Comparison of ENCODE assay signal across 1 cellular context in genomic region chr10:72308320-72308987, GRCh38.
TF ChIP-seq lines count a peak whose summit lies in the region.

No MANE protein-coding gene starts in this region.

TF ChIP-seq in K562, 482 proteins besides CTCF, POLR2A, EP300 and RAD21 (continued from another document and continues in another):
- TF ChIP-seq, protein P1, sequence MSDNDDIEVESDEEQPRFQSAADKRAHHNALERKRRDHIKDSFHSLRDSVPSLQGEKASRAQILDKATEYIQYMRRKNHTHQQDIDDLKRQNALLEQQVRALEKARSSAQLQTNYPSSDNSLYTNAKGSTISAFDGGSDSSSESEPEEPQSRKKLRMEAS (CRISPR knock-in tag; IDR thresholded peaks at IDR 0.05): peak; percentile 67; the same call in 1 of the 2 replicates
- TF ChIP-seq ZKSCAN1 (IDR thresholded peaks at IDR 0.05; ENCODE audit: low read depth, low read length) (peak; percentile 89; the same call in 1 of the 2 replicates), HNRNPL (IDR thresholded peaks at IDR 0.05; ENCODE audit: low read depth, low read length) (no peak), SRSF7 (optimal IDR thresholded peaks at IDR 0.05; ENCODE audit: low read depth, low read length) (no peak), DLX4 (CRISPR knock-in tag; IDR thresholded peaks at IDR 0.05) (no peak), ZNF354B (CRISPR knock-in tag; IDR thresholded peaks at IDR 0.05) (0 out of 2 replicates have a peak, but pooled peaks have one; percentile 46), RBM39 (optimal IDR thresholded peaks at IDR 0.05; ENCODE audit: low read depth, low read length) (no peak), RFX1 (IDR thresholded peaks at IDR 0.05) (no peak), RB1 (IDR thresholded peaks at IDR 0.05; ENCODE audit: low read depth) (no peak; the same call in 1 of the 2 replicates), BRD4 (IDR thresholded peaks at IDR 0.05) (peak; percentile 91; the same call in 1 of the 2 replicates), PHB (CRISPR knock-in tag; IDR thresholded peaks at IDR 0.05) (no peak), POLR2G (IDR thresholded peaks at IDR 0.05; ENCODE audit: low read depth, low read length) (no peak), PRMT5 (CRISPR knock-in tag; IDR thresholded peaks at IDR 0.05) (no peak), ZNF3 (CRISPR knock-in tag; IDR thresholded peaks at IDR 0.05) (no peak), MGA (IDR thresholded peaks at IDR 0.05) (no peak), U2AF1 (optimal IDR thresholded peaks at IDR 0.05; ENCODE audit: low read depth, low read length) (no peak), CBX5 (IDR thresholded peaks at IDR 0.05; ENCODE audit: borderline replicate concordance, low read depth) (peak; percentile 74; the same call in 1 of the 2 replicates), ADNP (tag; IDR thresholded peaks at IDR 0.05) (no peak), FOXJ3 (CRISPR knock-in tag; IDR thresholded peaks at IDR 0.05) (no peak), POLR3G (IDR thresholded peaks at IDR 0.05; ENCODE audit: extremely low read depth, insufficient read length, insufficient replicate concordance) (no peak), ARNT (IDR thresholded peaks at IDR 0.05) (peak in 1 of 2 experiments; percentile 82; a peak in 1 of 4 replicates), MCM3 (IDR thresholded peaks at IDR 0.05) (no peak), ZKSCAN3 (CRISPR knock-in tag; IDR thresholded peaks at IDR 0.05) (no peak), MTA1 (IDR thresholded peaks at IDR 0.05; ENCODE audit: borderline replicate concordance) (peak; percentile 83), HCFC1 (IDR thresholded peaks at IDR 0.05; ENCODE audit: low read depth, low read length) (no peak), DIDO1 (tag; IDR thresholded peaks at IDR 0.05; ENCODE audit: low read depth) (no peak), ZNF444 (CRISPR knock-in tag; IDR thresholded peaks at IDR 0.05) (no peak), TBL1XR1 (IDR thresholded peaks at IDR 0.05; ENCODE audit: low read length in 2 of 2) (0 out of 4 replicates have a peak, but pooled peaks of 1 of the 2 experiments have one; percentile 63), KLF13 (tag; IDR thresholded peaks at IDR 0.05; ENCODE audit: borderline replicate concordance, low read depth) (peak; percentile 74; the same call in 1 of the 2 replicates), ETV6 (IDR thresholded peaks at IDR 0.05; ENCODE audit: borderline replicate concordance in 1 of 2, low read depth in 2 of 2, low read length in 1 of 2) (peak in 1 of 2 experiments; percentile 39; a peak in 1 of 4 replicates), ETV6 (CRISPR knock-in tag; IDR thresholded peaks at IDR 0.05; ENCODE audit: borderline replicate concordance) (no peak), TAL1 (IDR thresholded peaks at IDR 0.05) (peak; percentile 40; the same call in 1 of the 2 replicates), SNIP1 (IDR thresholded peaks at IDR 0.05; ENCODE audit: low read depth) (no peak), EWSR1 (IDR thresholded peaks at IDR 0.05; ENCODE audit: borderline replicate concordance, low read depth, partially characterized antibody) (no peak), ZNF217 (CRISPR knock-in tag; IDR thresholded peaks at IDR 0.05) (no peak), DMBX1 (CRISPR knock-in tag; IDR thresholded peaks at IDR 0.05; ENCODE audit: borderline replicate concordance) (peak; percentile 97), KDM4B (IDR thresholded peaks at IDR 0.05; ENCODE audit: borderline replicate concordance in 2 of 2, low read depth in 1 of 2) (no peak; a peak in 1 of 4 replicates), PTTG1 (tag; IDR thresholded peaks at IDR 0.05; ENCODE audit: low read depth) (no peak; the same call in 1 of the 2 replicates), BACH1 (tag; IDR thresholded peaks at IDR 0.05) (peak; percentile 40; the same call in 1 of the 2 replicates), NR2C1 (IDR thresholded peaks at IDR 0.05) (peak; percentile 25; the same call in 1 of the 2 replicates), NR2C1 (tag; IDR thresholded peaks at IDR 0.05) (peak; percentile 84), KAT7 (CRISPR knock-in tag; IDR thresholded peaks at IDR 0.05; ENCODE audit: borderline replicate concordance) (no peak), DPF2 (IDR thresholded peaks at IDR 0.05) (peak; percentile 95), FOXA3 (CRISPR knock-in tag; conservative IDR thresholded peaks at IDR 0.05 in 1 of 2, IDR thresholded peaks at IDR 0.05 in 1 of 2) (no peak), ZNF408 (CRISPR knock-in tag; IDR thresholded peaks at IDR 0.05; ENCODE audit: low read depth) (no peak), LCOR (CRISPR knock-in tag; IDR thresholded peaks at IDR 0.05) (no peak), ZNF766 (CRISPR knock-in tag; conservative IDR thresholded peaks at IDR 0.05) (peak; percentile 90), SPI1 (IDR thresholded peaks at IDR 0.05; ENCODE audit: borderline replicate concordance, low read depth, low read length) (peak; percentile 77), SMAD1 (IDR thresholded peaks at IDR 0.05; ENCODE audit: low read depth, low read length, partially characterized antibody) (peak; percentile 81), ZNF398 (CRISPR knock-in tag; IDR thresholded peaks at IDR 0.05) (no peak), ZNF146 (CRISPR knock-in tag; IDR thresholded peaks at IDR 0.05; ENCODE audit: unreplicated experiment) (no peak), PCBP1 (IDR thresholded peaks at IDR 0.05; ENCODE audit: low read depth, low read length, poor library complexity, severe bottlenecking) (no peak)
- TF ChIP-seq, protein P2, sequence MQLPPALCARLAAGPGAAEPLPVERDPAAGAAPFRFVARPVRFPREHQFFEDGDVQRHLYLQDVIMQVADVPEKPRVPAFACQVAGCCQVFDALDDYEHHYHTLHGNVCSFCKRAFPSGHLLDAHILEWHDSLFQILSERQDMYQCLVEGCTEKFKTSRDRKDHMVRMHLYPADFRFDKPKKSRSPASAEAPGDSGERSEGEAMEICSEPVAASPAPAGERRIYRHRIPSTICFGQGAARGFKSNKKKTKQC (CRISPR knock-in tag; IDR thresholded peaks at IDR 0.05): no peak; the same call in 1 of the 2 replicates
- TF ChIP-seq, protein P3, sequence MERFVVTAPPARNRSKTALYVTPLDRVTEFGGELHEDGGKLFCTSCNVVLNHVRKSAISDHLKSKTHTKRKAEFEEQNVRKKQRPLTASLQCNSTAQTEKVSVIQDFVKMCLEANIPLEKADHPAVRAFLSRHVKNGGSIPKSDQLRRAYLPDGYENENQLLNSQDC (CRISPR knock-in tag; IDR thresholded peaks at IDR 0.05): no peak
- TF ChIP-seq, protein P4, sequence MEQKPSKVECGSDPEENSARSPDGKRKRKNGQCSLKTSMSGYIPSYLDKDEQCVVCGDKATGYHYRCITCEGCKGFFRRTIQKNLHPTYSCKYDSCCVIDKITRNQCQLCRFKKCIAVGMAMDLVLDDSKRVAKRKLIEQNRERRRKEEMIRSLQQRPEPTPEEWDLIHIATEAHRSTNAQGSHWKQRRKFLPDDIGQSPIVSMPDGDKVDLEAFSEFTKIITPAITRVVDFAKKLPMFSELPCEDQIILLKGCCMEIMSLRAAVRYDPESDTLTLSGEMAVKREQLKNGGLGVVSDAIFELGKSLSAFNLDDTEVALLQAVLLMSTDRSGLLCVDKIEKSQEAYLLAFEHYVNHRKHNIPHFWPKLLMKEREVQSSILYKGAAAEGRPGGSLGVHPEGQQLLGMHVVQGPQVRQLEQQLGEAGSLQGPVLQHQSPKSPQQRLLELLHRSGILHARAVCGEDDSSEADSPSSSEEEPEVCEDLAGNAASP (IDR thresholded peaks at IDR 0.05): no peak
- TF ChIP-seq, protein P5, sequence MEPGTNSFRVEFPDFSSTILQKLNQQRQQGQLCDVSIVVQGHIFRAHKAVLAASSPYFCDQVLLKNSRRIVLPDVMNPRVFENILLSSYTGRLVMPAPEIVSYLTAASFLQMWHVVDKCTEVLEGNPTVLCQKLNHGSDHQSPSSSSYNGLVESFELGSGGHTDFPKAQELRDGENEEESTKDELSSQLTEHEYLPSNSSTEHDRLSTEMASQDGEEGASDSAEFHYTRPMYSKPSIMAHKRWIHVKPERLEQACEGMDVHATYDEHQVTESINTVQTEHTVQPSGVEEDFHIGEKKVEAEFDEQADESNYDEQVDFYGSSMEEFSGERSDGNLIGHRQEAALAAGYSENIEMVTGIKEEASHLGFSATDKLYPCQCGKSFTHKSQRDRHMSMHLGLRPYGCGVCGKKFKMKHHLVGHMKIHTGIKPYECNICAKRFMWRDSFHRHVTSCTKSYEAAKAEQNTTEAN (CRISPR knock-in tag; IDR thresholded peaks at IDR 0.05): no peak
